28 cellular contexts compared by ENCODE assay signal in the genomic region with DNA sequence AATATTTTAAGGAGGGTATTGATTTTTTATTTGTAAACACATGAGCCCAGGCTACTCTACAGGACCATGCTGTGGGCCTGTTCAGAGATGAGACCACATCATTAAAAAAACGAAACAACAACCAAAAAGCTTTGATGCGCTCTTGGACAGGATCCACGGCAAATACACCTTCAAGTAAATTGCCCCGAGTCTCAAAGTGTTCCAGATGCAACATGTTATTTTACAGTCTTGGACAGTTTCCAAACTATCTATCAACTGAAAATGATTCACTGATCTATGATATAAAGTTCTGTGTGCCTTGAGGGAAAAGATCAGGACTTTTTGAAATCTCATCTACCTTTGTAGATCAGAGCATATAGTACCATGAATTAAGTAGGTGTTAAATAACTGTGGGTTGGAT. TPM values are rescaled to one million over a fixed set of nuclear protein-coding genes. Genes with fewer than 3 reads are reported as not detected.
DNase-seq lines count a peak whose midpoint lies in the region; TF ChIP-seq lines count a peak whose summit lies in the region.
"Had no signal": no experiment of that assay in that cellular context is flagged by ENCODE, and none has a peak within 500 bp of the region (broad histone marks: within the 10 kb centered on the region; RNA-seq: fewer than 3 reads in every experiment).

No MANE protein-coding gene starts in this region.

- no peaks in the 10 kb centered on the region for H3K79me1 ChIP-seq in trophoblast cell (ENCODE audit: low read length)

- H3K79me2 ChIP-seq in trophoblast cell (ENCODE audit: control insufficient read depth, insufficient read depth, low read length, poor library complexity), result no peaks in the 10 kb centered on the region

- H3K4me2 ChIP-seq in trophoblast cell (ENCODE audit: low read length), result no peak overlapping the region

- H3K4ac ChIP-seq in trophoblast cell (ENCODE audit: low read depth, low read length), result no peak overlapping the region

- peak in 2 of 3 experiments; percentile 9 to 60 for DNase-seq in NCI-H1417 (lab: John Stamatoyannopoulos, UW)
- DNase-seq in NCI-H1417 treated with DMSO at 0.1 percent for 48 hours (lab: John Stamatoyannopoulos, UW), result no peak
- peak; percentile 62 to 86 for DNase-seq in NCI-H1930 (lab: John Stamatoyannopoulos, UW)
- peak; percentile 97 for DNase-seq in NCI-H69 (lab: John Stamatoyannopoulos, UW)
- DNase-seq in epithelial cell of esophagus (ENCODE audit: low read depth), result peak; percentile 75
- DNase-seq in chondrocyte (ENCODE audit: low spot score), result no peak
- no peak for DNase-seq in trophoblast cell
- DNase-seq in nephron progenitor cell, result no peak
- DNase-seq: 8988T; activated CD4-positive, alpha-beta T cell treated with anti-CD3 and anti-CD28 coated beads, Interleukin-2, amount 10 ng/mL, durations not matched to agents 24 days and 14 days; activated naive CD4-positive, alpha-beta T cell treated with Interleukin-2 at 50 U/mL for 16 hours; activated T-cell treated with anti-CD3 and anti-CD28 coated beads, Interleukin-2, amount 50 U/mL, for 48 hours; adrenal gland; brain microvascular endothelial cell; CD4-positive, alpha-beta memory T cell; DMS53; effector CD8-positive, alpha-beta T cell; erythroblast; heart right ventricle; KG1; mesendoderm; naive B cell; NCI-H510A treated with DMSO at 0.1 percent for 48 hours; stimulated activated CD4-positive, alpha-beta T cell treated with anti-CD3 and anti-CD28 coated beads, Interleukin-1b, Interleukin-23, amount 100 ng/mL, for 48 hours; upper lobe of left lung; WERI-Rb-1 had no signal

- no peak overlapping the region for H2BK120ac ChIP-seq in trophoblast cell (ENCODE audit: insufficient read depth, low read length, poor library complexity)

- H3K27ac Mint-ChIP-seq in chondrocyte (ENCODE audit: unreplicated experiment) (no peak overlapping the region), nephron progenitor cell (no peak overlapping the region)
- H3K27ac Mint-ChIP-seq: activated CD4-positive, alpha-beta T cell treated with anti-CD3 and anti-CD28 coated beads, Interleukin-2, amount 10 ng/mL, durations not matched to agents 24 days and 14 days; CD4-positive, alpha-beta memory T cell; naive B cell; T-helper 2 cell treated with Interferon-gamma antibody and Interleukin-4, amounts not matched to agents 5 μg/mL and 100 μg/mL, for 36 hours had no signal

- H3K27me3 Mint-ChIP-seq in chondrocyte (ENCODE audit: low read depth) (no peaks in the 10 kb centered on the region), nephron progenitor cell (ENCODE audit: low read depth, poor library complexity) (peaks cover 4% of the 10 kb centered on the region)

- H3K23ac ChIP-seq in trophoblast cell (ENCODE audit: low read length), result no peak overlapping the region

- WGBS in trophoblast cell (ENCODE audit: extremely low coverage, insufficient coverage, insufficient read length), result no CpG with 5 or more reads among the region's 4 CpGs

- H3K18ac ChIP-seq in trophoblast cell (ENCODE audit: low read length), result no peak overlapping the region

- peaks cover 0 to 2% of the 10 kb centered on the region in 2 experiments for H3K4me1 ChIP-seq in trophoblast cell (ENCODE audit: control insufficient read depth in 1 of 2, insufficient read depth in 2 of 2, low read length in 2 of 2)
- H3K4me1 ChIP-seq: adrenal gland, upper lobe of left lung had no signal

- H3K36me3 Mint-ChIP-seq in chondrocyte (ENCODE audit: low read depth) (no peaks in the 10 kb centered on the region), nephron progenitor cell (ENCODE audit: low read depth) (no peaks in the 10 kb centered on the region)
- H3K36me3 Mint-ChIP-seq: CD4-positive, alpha-beta memory T cell; naive B cell had no signal

- H2AFZ ChIP-seq in trophoblast cell (ENCODE audit: insufficient read depth, low read length, poor library complexity), result no peak overlapping the region

- no peak overlapping the region for H3K27ac ChIP-seq in trophoblast cell (ENCODE audit: low read depth, low read length)
- H3K27ac ChIP-seq: adrenal gland, brain microvascular endothelial cell, heart right ventricle, skin epidermis, upper lobe of left lung, WERI-Rb-1 had no signal

- no peak for TF ChIP-seq CTCF in epithelial cell of esophagus (IDR thresholded peaks at IDR 0.05; ENCODE audit: insufficient read depth, low read depth, low read length, missing control alignments)
- no peak for TF ChIP-seq CTCF in chondrocyte (IDR thresholded peaks at IDR 0.05)
- TF ChIP-seq CTCF in nephron progenitor cell (IDR thresholded peaks at IDR 0.05), result no peak

- H3K36me3 ChIP-seq in trophoblast cell (ENCODE audit: control insufficient read depth in 1 of 2, insufficient read depth in 2 of 2, low read length in 2 of 2), result no peaks in the 10 kb centered on the region
- H3K36me3 ChIP-seq: adrenal gland, brain microvascular endothelial cell, heart right ventricle, upper lobe of left lung, WERI-Rb-1 had no signal

- H4K8ac ChIP-seq in trophoblast cell (ENCODE audit: low read depth, low read length), result no peak overlapping the region

- H3K27me3 ChIP-seq in trophoblast cell (ENCODE audit: insufficient read depth, low read length), result no peaks in the 10 kb centered on the region
- H3K27me3 ChIP-seq: adrenal gland, brain microvascular endothelial cell, heart right ventricle, upper lobe of left lung had no signal

- H3K4me3 ChIP-seq in epithelial cell of esophagus (ENCODE audit: low read length) (no peak overlapping the region), trophoblast cell (ENCODE audit: low read depth, low read length) (no peak overlapping the region)
- H3K4me3 ChIP-seq: adrenal gland, heart right ventricle, skin epidermis, upper lobe of left lung had no signal

- H3K9me3 ChIP-seq in trophoblast cell (ENCODE audit: insufficient read depth, low read depth, low read length), result no peaks in the 10 kb centered on the region
- H3K9me3 ChIP-seq: adrenal gland, heart right ventricle, upper lobe of left lung had no signal

- H2BK5ac ChIP-seq in trophoblast cell (ENCODE audit: low read depth, low read length, poor library complexity), result no peak overlapping the region

- H2BK12ac ChIP-seq in trophoblast cell (ENCODE audit: low read length), result no peak overlapping the region

- no peak overlapping the region for H3K9ac ChIP-seq in trophoblast cell (ENCODE audit: low read length)

- no peak overlapping the region for H4K91ac ChIP-seq in trophoblast cell (ENCODE audit: low read depth, low read length)

- H3K9me3 Mint-ChIP-seq in chondrocyte (ENCODE audit: low read depth), result no peaks in the 10 kb centered on the region
- H3K9me3 Mint-ChIP-seq in nephron progenitor cell, result no peaks in the 10 kb centered on the region
- H3K9me3 Mint-ChIP-seq: activated CD4-positive, alpha-beta T cell treated with anti-CD3 and anti-CD28 coated beads, Interleukin-2, amount 10 ng/mL, durations not matched to agents 24 days and 14 days; CD4-positive, alpha-beta memory T cell; naive B cell; T-helper 2 cell treated with Interferon-gamma antibody and Interleukin-4, amounts not matched to agents 5 μg/mL and 100 μg/mL, for 36 hours had no signal

- H3K14ac ChIP-seq in trophoblast cell (ENCODE audit: low read length), result no peak overlapping the region

- H3K4me3 Mint-ChIP-seq in chondrocyte (ENCODE audit: unreplicated experiment) (no peak overlapping the region), nephron progenitor cell (no peak overlapping the region)
- H3K4me3 Mint-ChIP-seq: activated CD4-positive, alpha-beta T cell treated with anti-CD3 and anti-CD28 coated beads, Interleukin-2, amount 10 ng/mL, durations not matched to agents 24 days and 14 days; CD4-positive, alpha-beta memory T cell; naive B cell; T-helper 2 cell treated with Interferon-gamma antibody and Interleukin-4, amounts not matched to agents 5 μg/mL and 100 μg/mL, for 36 hours had no signal

- H4K12ac ChIP-seq in trophoblast cell (ENCODE audit: low read depth, low read length), result no peak overlapping the region

- H3K4me1 Mint-ChIP-seq in chondrocyte (ENCODE audit: low read depth) (peaks cover 26% of the 10 kb centered on the region), nephron progenitor cell (no peaks in the 10 kb centered on the region)
- H3K4me1 Mint-ChIP-seq: CD4-positive, alpha-beta memory T cell; naive B cell had no signal

- no peak overlapping the region for H2AK5ac ChIP-seq in trophoblast cell (ENCODE audit: low read length)

RNA-seq across cellular contexts. Expression of a gene that starts 25.8 kb away (rescaled TPM):
- 14.5 to 18.8 TPM (median 16.4 TPM) in 3 replicates for total RNA-seq in chondrocyte
- polyA plus RNA-seq in trophoblast cell (2013), result 14.3 and 14.6 TPM in 2 replicates

Comparison
In these comparisons a context has a peak if more than half of its experiments do, and no peak if none do; other contexts are left out.
1. DNase-seq: peak in NCI-H1417 (2 of 3), NCI-H1930 (2 of 2), NCI-H69 (single experiment) and epithelial cell of esophagus (single experiment); none in NCI-H1417 treated with DMSO at 0.1 percent for 48 hours (single experiment), chondrocyte (single experiment), trophoblast cell (0 of 2) and nephron progenitor cell (single experiment).